26 cellular contexts compared by ENCODE assay signal in the genomic region with DNA sequence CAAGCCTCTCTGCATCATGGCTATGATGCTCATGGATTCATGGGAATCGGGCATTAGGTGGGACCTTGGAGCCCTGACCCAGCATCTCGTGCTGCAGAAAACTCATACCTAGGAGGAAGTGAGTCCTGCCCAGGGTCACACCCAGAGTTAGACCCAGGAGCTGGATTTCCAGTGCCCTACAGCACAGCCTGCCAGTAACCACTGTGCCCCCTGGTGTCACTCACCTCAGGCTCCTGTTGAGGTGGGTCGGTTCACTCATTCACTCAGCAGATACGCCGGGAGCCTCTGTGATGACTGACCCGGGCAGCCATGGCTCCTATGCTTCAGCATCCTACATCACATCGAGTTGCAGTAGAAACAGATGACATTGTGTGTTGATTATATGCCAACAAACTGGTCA.
"Had no signal": no experiment of that assay in that cellular context is flagged by ENCODE, and none has a peak within 500 bp of the region (broad histone marks: within the 10 kb centered on the region; RNA-seq: fewer than 3 reads in every experiment).

No MANE protein-coding gene starts in this region.

- H3K27me3 ChIP-seq: SJCRH30 had no signal

- H3K27ac Mint-ChIP-seq: activated CD4-positive, alpha-beta T cell treated with anti-CD3 and anti-CD28 coated beads, Interleukin-2, amount 10 ng/mL, durations not matched to agents 24 days and 14 days; activated CD8-positive, alpha-beta memory T cell treated with anti-CD3 and anti-CD28 coated beads, Interleukin-2, amount 10 ng/mL, durations not matched to agents 7 days and 5 days; activated naive CD4-positive, alpha-beta T cell treated with anti-CD3 and anti-CD28 coated beads for 36 hours; T-helper 1 cell treated with Interleukin-12 subunit alpha and Interleukin-12 subunit beta and Interleukin-4 antibody, amounts not matched to agents 30 μg/mL and 1 μg/mL, for 36 hours; WTC11 had no signal

- H3K27ac ChIP-seq: SJCRH30 had no signal

- ATAC-seq: activated CD8-positive, alpha-beta memory T cell treated with anti-CD3 and anti-CD28 coated beads, Interleukin-2, amount 10 ng/mL, durations not matched to agents 7 days and 5 days; activated T-cell treated with anti-CD3 and anti-CD28 coated beads, Interleukin-2, amount 50 U/mL, for 4 hours; Panc1; Right ventricle myocardium inferior; SK-N-SH treated with all-trans-retinoic acid at 6 μM for 48 hours; WTC11 had no signal

- H3K9me3 ChIP-seq: SJCRH30 had no signal

- H3K4me3 Mint-ChIP-seq: activated CD4-positive, alpha-beta T cell treated with anti-CD3 and anti-CD28 coated beads, Interleukin-2, amount 10 ng/mL, durations not matched to agents 24 days and 14 days; activated CD8-positive, alpha-beta memory T cell treated with anti-CD3 and anti-CD28 coated beads, Interleukin-2, amount 10 ng/mL, durations not matched to agents 7 days and 5 days; activated naive CD4-positive, alpha-beta T cell treated with anti-CD3 and anti-CD28 coated beads for 36 hours; activated naive CD8-positive, alpha-beta T cell; activated T-cell treated with anti-CD3 and anti-CD28 coated beads, Interleukin-2, amount 50 U/mL, for 4 hours; central memory CD8-positive, alpha-beta T cell; T-helper 1 cell treated with Interleukin-12 subunit alpha and Interleukin-12 subunit beta and Interleukin-4 antibody, amounts not matched to agents 30 μg/mL and 1 μg/mL, for 36 hours; WTC11 had no signal

- H3K27me3 Mint-ChIP-seq: activated CD4-positive, alpha-beta T cell treated with anti-CD3 and anti-CD28 coated beads, Interleukin-2, amount 10 ng/mL, durations not matched to agents 24 days and 14 days; activated CD8-positive, alpha-beta memory T cell treated with anti-CD3 and anti-CD28 coated beads, Interleukin-2, amount 10 ng/mL, durations not matched to agents 7 days and 5 days; activated naive CD8-positive, alpha-beta T cell; central memory CD8-positive, alpha-beta T cell had no signal

- H3K9me3 Mint-ChIP-seq: activated CD4-positive, alpha-beta T cell treated with anti-CD3 and anti-CD28 coated beads, Interleukin-2, amount 10 ng/mL, durations not matched to agents 24 days and 14 days; activated naive CD4-positive, alpha-beta T cell treated with anti-CD3 and anti-CD28 coated beads for 36 hours; activated T-cell treated with anti-CD3 and anti-CD28 coated beads, Interleukin-2, amount 50 U/mL, for 4 hours; central memory CD8-positive, alpha-beta T cell; T-helper 1 cell treated with Interleukin-12 subunit alpha and Interleukin-12 subunit beta and Interleukin-4 antibody, amounts not matched to agents 30 μg/mL and 1 μg/mL, for 36 hours had no signal

- DNase-seq: activated CD4-positive, alpha-beta T cell treated with anti-CD3 and anti-CD28 coated beads for 1 hour; activated CD4-positive, alpha-beta T cell treated with anti-CD3 and anti-CD28 coated beads, Interleukin-2, amount 10 ng/mL, durations not matched to agents 24 days and 14 days; activated CD4-positive, alpha-beta T cell treated with anti-CD3 and anti-CD28 coated beads, Interleukin-2, amount 50 U/mL, for 48 hours; activated CD8-positive, alpha-beta memory T cell treated with anti-CD3 and anti-CD28 coated beads, Interleukin-2, amount 10 ng/mL, durations not matched to agents 7 days and 5 days; activated effector memory CD4-positive, alpha-beta T cell treated with anti-CD3 and anti-CD28 coated beads, Interleukin-2, amount 50 U/mL, for 16 hours; activated naive CD4-positive, alpha-beta T cell treated with anti-CD3 and anti-CD28 coated beads for 36 hours; activated T-cell treated with anti-CD3 and anti-CD28 coated beads, Interleukin-2, amount 50 U/mL, for 4 hours; amygdala; cortex of kidney; MM.1S; NCI-H1105; NCI-H1436; NCI-H187; NCI-H2081; NCI-H510A treated with DMSO at 0.1 percent for 48 hours; NCI-H69; RPMI8226; SJCRH30; T-helper 9 cell had no signal

- H3K4me3 ChIP-seq: SJCRH30 had no signal
